In the genomic region with DNA sequence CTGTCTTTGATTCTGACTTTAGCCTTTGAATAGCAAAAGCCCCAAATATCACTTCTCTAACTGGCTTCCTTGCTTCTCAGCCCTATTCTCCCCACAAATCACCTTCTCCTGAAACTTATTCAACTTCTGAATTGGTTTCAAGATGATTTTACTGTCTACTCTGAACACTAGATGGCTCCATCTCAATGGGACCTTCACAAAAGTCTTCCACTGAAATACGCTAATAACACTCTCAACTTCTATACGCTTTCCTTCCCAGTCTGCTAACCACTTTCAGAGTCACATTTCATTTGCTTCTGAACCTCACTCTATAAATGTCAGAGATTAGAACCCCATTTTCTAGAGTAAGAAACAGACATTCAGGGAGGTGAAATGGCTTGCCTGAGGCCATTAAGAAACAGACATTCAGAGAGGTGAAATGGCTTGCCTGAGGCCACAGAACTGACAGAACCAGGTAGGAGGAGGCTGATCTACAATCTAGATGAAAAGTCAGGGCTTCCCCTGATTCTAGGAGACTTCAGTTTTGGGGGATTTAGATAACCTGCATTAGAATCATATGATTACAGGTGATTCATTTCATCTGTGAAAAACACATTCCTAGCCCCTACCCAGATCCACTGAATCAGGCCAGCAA, we compare ENCODE assay signal across 8 cellular contexts. TPM values are rescaled to one million over a fixed set of nuclear protein-coding genes. Genes with fewer than 3 reads are reported as not detected.
DNase-seq lines count a peak whose midpoint lies in the region; ATAC-seq and TF ChIP-seq lines count a peak whose summit lies in the region.

No MANE protein-coding gene starts in this region.

- WGBS in trophoblast cell (ENCODE audit: extremely low coverage, insufficient coverage, insufficient read length): no CpG with 5 or more reads among the region's 2 CpGs

- H4K8ac ChIP-seq in trophoblast cell (ENCODE audit: low read depth, low read length): no peak overlapping the region

- H3K4me2 ChIP-seq in trophoblast cell (ENCODE audit: low read length): no peak overlapping the region

- DNase-seq in AG08396 (ENCODE audit: low spot score): peak; percentile 37
- peak; percentile 37 for DNase-seq in GM13976 (ENCODE audit: low spot score)
- peak; percentile 71 for DNase-seq in SK-MEL-5 (ENCODE audit: low read depth, low spot score)
- DNase-seq in fibroblast of pulmonary artery (ENCODE audit: low read depth): peak; percentile 81
- peak; percentile 62 to 87 for DNase-seq in trophoblast cell
- no peak for DNase-seq in nucleus accumbens (lab: John Stamatoyannopoulos, UW)
- no peak for DNase-seq in D341Med (ENCODE audit: low spot score)

- in situ Hi-C loops in GM13976 (cut with MboI; ENCODE audit: low sequenced_read_pairs, unreplicated experiment): no loop called here
- in situ Hi-C loops in SK-MEL-5 (cut with HindIII; ENCODE audit: low pct_unique_long_range_greater_than_20kb, low sequenced_read_pairs): no loop called here

- H3K14ac ChIP-seq in trophoblast cell (ENCODE audit: low read length): no peak overlapping the region

- H2BK12ac ChIP-seq in trophoblast cell (ENCODE audit: low read length): no peak overlapping the region

- TF ChIP-seq CTCF in GM13976 (IDR thresholded peaks at IDR 0.05; ENCODE audit: borderline replicate concordance, control extremely low read depth, extremely low read depth, insufficient read depth, missing control alignments): no peak
- TF ChIP-seq CTCF in fibroblast of pulmonary artery (IDR thresholded peaks at IDR 0.05; ENCODE audit: low read length, missing control alignments): peak; percentile 64

- no peaks in the 10 kb centered on the region for H3K27me3 ChIP-seq in trophoblast cell (ENCODE audit: insufficient read depth, low read length)

- peak overlapping the region; percentile 19 for H3K27ac ChIP-seq in trophoblast cell (ENCODE audit: low read depth, low read length)

- H2AK5ac ChIP-seq in trophoblast cell (ENCODE audit: low read length): no peak overlapping the region

- H2AFZ ChIP-seq in trophoblast cell (ENCODE audit: insufficient read depth, low read length, poor library complexity): no peak overlapping the region

- H3K36me3 ChIP-seq in trophoblast cell (ENCODE audit: control insufficient read depth in 1 of 2, insufficient read depth in 2 of 2, low read length in 2 of 2): peaks cover 33 to 74% of the 10 kb centered on the region in 2 experiments

- peaks cover 0 to 10% of the 10 kb centered on the region in 2 experiments for H3K4me1 ChIP-seq in trophoblast cell (ENCODE audit: control insufficient read depth in 1 of 2, insufficient read depth in 2 of 2, low read length in 2 of 2)

- no peak overlapping the region for H4K12ac ChIP-seq in trophoblast cell (ENCODE audit: low read depth, low read length)

- no peak overlapping the region for H3K4ac ChIP-seq in trophoblast cell (ENCODE audit: low read depth, low read length)

- no peak overlapping the region for H2BK5ac ChIP-seq in trophoblast cell (ENCODE audit: low read depth, low read length, poor library complexity)

- H4K91ac ChIP-seq in trophoblast cell (ENCODE audit: low read depth, low read length): no peak overlapping the region

- no peak overlapping the region for H3K23ac ChIP-seq in trophoblast cell (ENCODE audit: low read length)

- no peaks in the 10 kb centered on the region for H3K79me2 ChIP-seq in trophoblast cell (ENCODE audit: control insufficient read depth, insufficient read depth, low read length, poor library complexity)

- H2BK120ac ChIP-seq in trophoblast cell (ENCODE audit: insufficient read depth, low read length, poor library complexity): no peak overlapping the region

- ATAC-seq in HG02588 (IDR thresholded peaks at IDR 0.05; ENCODE audit: unreplicated experiment): no peak

- no peak overlapping the region for H3K18ac ChIP-seq in trophoblast cell (ENCODE audit: low read length)

- H3K9me3 ChIP-seq in trophoblast cell (ENCODE audit: insufficient read depth, low read depth, low read length): no peaks in the 10 kb centered on the region

- H3K9ac ChIP-seq in trophoblast cell (ENCODE audit: low read length): no peak overlapping the region

- no peaks in the 10 kb centered on the region for H3K79me1 ChIP-seq in trophoblast cell (ENCODE audit: low read length)

- H3K4me3 ChIP-seq in fibroblast of pulmonary artery (replicated peaks; ENCODE audit: low read depth, low read length) (no peak overlapping the region), trophoblast cell (ENCODE audit: low read depth, low read length) (no peak overlapping the region)

RNA-seq across cellular contexts. Expression of a gene that starts 20.6 kb away (rescaled TPM):
- total RNA-seq in SK-MEL-5 (2014; rRNA removed; shearing (Covaris generic)): 4.4 and 7.3 TPM in 2 replicates
- polyA plus RNA-seq in SK-MEL-5 (2015; cell fraction: cytosol; rRNA removed): 5.1 and 15.3 TPM in 2 replicates
- 17.5 and 17.8 TPM in 2 replicates for polyA plus RNA-seq in SK-MEL-5 (2015; cell fraction: nucleus; rRNA removed)
- polyA plus RNA-seq in trophoblast cell (2013): 44.6 and 48.3 TPM in 2 replicates

RNA-seq across cellular contexts. Expression of a gene that starts 21.1 kb away (rescaled TPM):
- total RNA-seq in SK-MEL-5 (2014; rRNA removed; shearing (Covaris generic)): 37.1 and 44.2 TPM in 2 replicates
- polyA plus RNA-seq in SK-MEL-5 (2015; cell fraction: cytosol; rRNA removed): 34.5 and 52.0 TPM in 2 replicates
- polyA plus RNA-seq in SK-MEL-5 (2015; cell fraction: nucleus; rRNA removed): 334 and 419 TPM in 2 replicates
- 87.2 and 92.0 TPM in 2 replicates for polyA plus RNA-seq in trophoblast cell (2013)

Comparison
In these comparisons a context has a peak if more than half of its experiments do, and no peak if none do; other contexts are left out.
1. DNase-seq: peak in AG08396 (single experiment), GM13976 (single experiment), SK-MEL-5 (single experiment), fibroblast of pulmonary artery (single experiment) and trophoblast cell (2 of 2); none in nucleus accumbens (0 of 56) and D341Med (single experiment).